ENCODE assay signal across 8 cellular contexts in genomic region chr9:137129456-137130175, GRCh38. TPM values are rescaled to one million over a fixed set of nuclear protein-coding genes. Genes with fewer than 3 reads are reported as not detected.
DNase-seq lines count a peak whose midpoint lies in the region; ATAC-seq and TF ChIP-seq lines count a peak whose summit lies in the region.

No MANE protein-coding gene starts in this region.

- no peak for TF ChIP-seq CTCF in OCI-LY1 (IDR thresholded peaks at IDR 0.05; ENCODE audit: low read length)

- peak overlapping the region; percentile 96 for H3K4me2 ChIP-seq in OCI-LY1 (ENCODE audit: low read length)

- no peak overlapping the region for H2AFZ ChIP-seq in OCI-LY1 (ENCODE audit: low read length)

- no peaks in the 10 kb centered on the region for H3K4me1 ChIP-seq in HUES64 (ENCODE audit: insufficient read depth, low read length)
- peaks cover 36% of the 10 kb centered on the region for H3K4me1 ChIP-seq in OCI-LY1 (ENCODE audit: insufficient read depth, low read length, severe bottlenecking)
- peaks cover 38% of the 10 kb centered on the region for H3K4me1 ChIP-seq in mononuclear cell (ENCODE audit: insufficient read depth, low read length)

- no peaks in the 10 kb centered on the region for H4K20me1 ChIP-seq in OCI-LY1 (ENCODE audit: insufficient read depth, low read length)

- H3K27me3 ChIP-seq in HUES64 (ENCODE audit: insufficient read depth, low read length) (peaks cover 29% of the 10 kb centered on the region), OCI-LY1 (ENCODE audit: insufficient read depth, low read length) (no peaks in the 10 kb centered on the region), mononuclear cell (ENCODE audit: insufficient read depth, low read length) (peaks cover 3% of the 10 kb centered on the region)

- in situ Hi-C loops in Caki2 (cut with HindIII; ENCODE audit: low pct_unique_long_range_greater_than_20kb, low sequenced_read_pairs), result no loop called here

- DNase-seq in Caki2 (ENCODE audit: low read depth) (peak; percentile 87), activated T-cell treated with anti-CD3 and anti-CD28 coated beads for 24 hours (ENCODE audit: low read depth) (peak; percentile 87), epithelial cell of prostate (ENCODE audit: low read depth, low spot score) (peak; percentile 82)
- DNase-seq in stimulated activated CD8-positive, alpha-beta memory T cell treated with anti-CD3 and anti-CD28 coated beads, Interleukin-2, amount 100 ng/mL, for 1 hour (ENCODE audit: low read depth in 2 of 2), result peak; percentile 72 to 81

- H3K9me3 ChIP-seq in HUES64 (ENCODE audit: insufficient read depth, low read depth, low read length), result no peaks in the 10 kb centered on the region
- H3K9me3 ChIP-seq in OCI-LY1 (ENCODE audit: low read length), result no peaks in the 10 kb centered on the region
- no peaks in the 10 kb centered on the region for H3K9me3 ChIP-seq in mononuclear cell (ENCODE audit: low read depth, low read length)

- peak; percentile 75 for ATAC-seq in GM21390 (IDR thresholded peaks at IDR 0.05; ENCODE audit: unreplicated experiment)

- no peaks in the 10 kb centered on the region for H3K9me2 ChIP-seq in OCI-LY1 (ENCODE audit: low read depth, low read length)

- 0 out of 2 replicates have a peak, but pooled peaks cover 6% of the 10 kb centered on the region for H3K79me2 ChIP-seq in OCI-LY1 (ENCODE audit: insufficient read depth, low read length)

- H3K27ac ChIP-seq in HUES64 (ENCODE audit: low read depth, low read length) (peak overlapping the region; percentile 34; the same call in 1 of the 2 replicates), OCI-LY1 (ENCODE audit: low read depth, low read length, poor library complexity, severe bottlenecking) (peak overlapping the region; percentile 90), epithelial cell of prostate (peak overlapping the region; percentile 52)

- H3K9ac ChIP-seq in HUES64 (ENCODE audit: low read depth, low read length) (peak overlapping the region; percentile 96), OCI-LY1 (ENCODE audit: low read length) (peak overlapping the region; percentile 86)

- no peaks in the 10 kb centered on the region for H3F3A ChIP-seq in OCI-LY1 (ENCODE audit: insufficient read depth, low read length)

- H3K36me3 ChIP-seq in HUES64 (ENCODE audit: insufficient read depth, low read length) (no peaks in the 10 kb centered on the region), OCI-LY1 (ENCODE audit: insufficient read depth, low read length) (no peaks in the 10 kb centered on the region)

- H3K4me3 ChIP-seq in HUES64 (ENCODE audit: low read length) (peak overlapping the region; percentile 99), OCI-LY1 (ENCODE audit: low read depth, low read length, poor library complexity, severe bottlenecking) (peak overlapping the region; percentile 85), mononuclear cell (ENCODE audit: low read length) (peak overlapping the region; percentile 65)

- WGBS in HUES64, result under 1% methylated on average over 86 of the region's 86 CpGs

RNA-seq across cellular contexts. Expression of gene GRIN1, which starts 9.3 kb away (rescaled TPM):
- total RNA-seq in Caki2 (2014; rRNA removed; shearing (Covaris generic); ENCODE audit: low replicate concordance), result not detected in 2 replicates
- 0.55 TPM for polyA plus RNA-seq in HUES64 (2013, experiment 1 of 2)
- polyA plus RNA-seq in HUES64 (2013, experiment 2 of 2), result 0.51 TPM
- not detected for total RNA-seq in mononuclear cell

RNA-seq across cellular contexts. Expression of gene DPP7, which starts 15.1 kb away (rescaled TPM):
- 118 and 163 TPM in 2 replicates for total RNA-seq in Caki2 (2014; rRNA removed; shearing (Covaris generic); ENCODE audit: low replicate concordance)
- polyA plus RNA-seq in HUES64 (2013, experiment 1 of 2), result 7.2 TPM
- 10.7 TPM for polyA plus RNA-seq in HUES64 (2013, experiment 2 of 2)
- total RNA-seq in mononuclear cell, result 86.9 TPM

RNA-seq across cellular contexts. Expression of gene LRRC26, which starts 40.2 kb away (rescaled TPM):
- 1.8 and 3.0 TPM in 2 replicates for total RNA-seq in Caki2 (2014; rRNA removed; shearing (Covaris generic); ENCODE audit: low replicate concordance)
- polyA plus RNA-seq in HUES64 (2013, experiment 1 of 2), result 0.35 TPM
- polyA plus RNA-seq in HUES64 (2013, experiment 2 of 2), result not detected
- 0.21 TPM for total RNA-seq in mononuclear cell

RNA-seq across cellular contexts. Expression of gene TMEM210, which starts 42.2 kb away (rescaled TPM):
- not detected in 2 replicates for total RNA-seq in Caki2 (2014; rRNA removed; shearing (Covaris generic); ENCODE audit: low replicate concordance)
- not detected for polyA plus RNA-seq in HUES64 (2013, experiment 1 of 2)
- polyA plus RNA-seq in HUES64 (2013, experiment 2 of 2), result not detected
- not detected for total RNA-seq in mononuclear cell

RNA-seq across cellular contexts. Expression of gene MAN1B1, which starts 42.8 kb away (rescaled TPM):
- total RNA-seq in Caki2 (2014; rRNA removed; shearing (Covaris generic); ENCODE audit: low replicate concordance), result 52.2 and 79.4 TPM in 2 replicates
- 21.0 TPM for polyA plus RNA-seq in HUES64 (2013, experiment 1 of 2)
- polyA plus RNA-seq in HUES64 (2013, experiment 2 of 2), result 24.5 TPM
- total RNA-seq in mononuclear cell, result 30.3 TPM

Comparison
In these comparisons a context has a peak if more than half of its experiments do, and no peak if none do; other contexts are left out.
1. Peak in every context shown above with its lines: DNase-seq, ATAC-seq, H3K4me3 ChIP-seq and H3K27ac ChIP-seq.
2. H3K27ac ChIP-seq: peak in every context shown above with its lines; median percentile 90 in OCI-LY1; 52 in epithelial cell of prostate; 34 in HUES64.